8 cellular contexts compared by ENCODE assay signal in genomic region chr20:49669601-49670189, GRCh38. TPM values are rescaled to one million over a fixed set of nuclear protein-coding genes. Genes with fewer than 3 reads are reported as not detected.
DNase-seq lines count a peak whose midpoint lies in the region; ATAC-seq lines count a peak whose summit lies in the region.

No MANE protein-coding gene starts in this region.

- H3K9me3 ChIP-seq in CD4-positive, alpha-beta memory T cell (ENCODE audit: control insufficient read depth in 1 of 2, low read length in 2 of 2), result no peaks in the 10 kb centered on the region

- peak overlapping the region; percentile 76 to 88 (median 84) for H3K4me3 Mint-ChIP-seq in CD4-positive, alpha-beta memory T cell

- CTCF ChIA-PET in CD4-positive, alpha-beta memory T cell (lab: Charles Lee; ENCODE audit: partially characterized antibody), result interaction anchor here (0.9 to 2.2 kb wide), 5 partner anchors 9 to 177 kb away, joined by 3 to 11 read pairs (median 3); partner anchors contain the start of gene B4GALT5

- H3K4me1 ChIP-seq in CD4-positive, alpha-beta memory T cell (ENCODE audit: insufficient read depth, low read length), result peaks cover 54% of the 10 kb centered on the region

- peak; percentile 47 to 65 (median 53) for DNase-seq in CD4-positive, alpha-beta memory T cell
- DNase-seq in fibroblast of gingiva (ENCODE audit: low read depth) (peak; percentile 64), NCI-H2227 treated with DMSO at 0.1 percent for 48 hours (lab: John Stamatoyannopoulos, UW) (no peak), LoVo (ENCODE audit: low spot score) (no peak), HUDEP-2 (lab: John Stamatoyannopoulos, UW; ENCODE audit: unreplicated experiment in 76 of 76) (no peak), amygdala (lab: John Stamatoyannopoulos, UW) (no peak)

- peak overlapping the region; percentile 51 for H3K27ac ChIP-seq in CD4-positive, alpha-beta memory T cell (ENCODE audit: low read depth, low read length)

- no peaks in the 10 kb centered on the region for H3K36me3 Mint-ChIP-seq in CD4-positive, alpha-beta memory T cell

- H3K27me3 ChIP-seq in CD4-positive, alpha-beta memory T cell (ENCODE audit: insufficient read depth, low read length), result no peaks in the 10 kb centered on the region

- no peaks in the 10 kb centered on the region for H3K27me3 Mint-ChIP-seq in CD4-positive, alpha-beta memory T cell

- ATAC-seq in GM19455 (IDR thresholded peaks at IDR 0.05; ENCODE audit: unreplicated experiment) (peak; percentile 48), HG03521 (IDR thresholded peaks at IDR 0.05; ENCODE audit: unreplicated experiment) (peak; percentile 44)

- peak overlapping the region; percentile 19 to 93 (median 91) for H3K27ac Mint-ChIP-seq in CD4-positive, alpha-beta memory T cell

- POLR2A ChIA-PET in CD4-positive, alpha-beta memory T cell (lab: Charles Lee; ENCODE audit: partially characterized antibody), result interaction anchor here (0.6 to 2.6 kb wide), 8 partner anchors 9 to 395 kb away, joined by 3 to 23 read pairs (median 5); partner anchors contain the start of genes B4GALT5 and SLC9A8

- H3K36me3 ChIP-seq in CD4-positive, alpha-beta memory T cell (ENCODE audit: insufficient read depth, low read length), result no peaks in the 10 kb centered on the region

- peak overlapping the region; percentile 32 to 38 for H3K4me3 ChIP-seq in CD4-positive, alpha-beta memory T cell (ENCODE audit: low read length in 2 of 2)

- peaks cover 0 to 2% (median 0%) of the 10 kb centered on the region in 8 donors for H3K9me3 Mint-ChIP-seq in CD4-positive, alpha-beta memory T cell

- intact Hi-C loops in CD4-positive, alpha-beta memory T cell (cut with micrococcal nuclease), result no loop called here

- H3K4me1 Mint-ChIP-seq in CD4-positive, alpha-beta memory T cell, result peaks cover 31 to 67% (median 43%) of the 10 kb centered on the region in 4 donors

RNA-seq across cellular contexts. Expression of gene B4GALT5, which starts 44.0 kb away (rescaled TPM):
- 1 to 10 TPM; 5.5 to 6.2 TPM for total RNA-seq in CD4-positive, alpha-beta memory T cell
- polyA plus RNA-seq in CD4-positive, alpha-beta memory T cell, result 1 to 10 TPM in 1 of 2 donors, under 1 TPM in 1; 0.43 to 2.4 TPM

Comparison
In these comparisons a context has a peak if more than half of its experiments do, and no peak if none do; other contexts are left out.
1. DNase-seq: peak in CD4-positive, alpha-beta memory T cell (5 of 5) and fibroblast of gingiva (single experiment); none in NCI-H2227 treated with DMSO at 0.1 percent for 48 hours (single experiment), LoVo (single experiment), HUDEP-2 (0 of 76) and amygdala (0 of 56).